1 cellular context compared by ENCODE assay signal in the genomic region with DNA sequence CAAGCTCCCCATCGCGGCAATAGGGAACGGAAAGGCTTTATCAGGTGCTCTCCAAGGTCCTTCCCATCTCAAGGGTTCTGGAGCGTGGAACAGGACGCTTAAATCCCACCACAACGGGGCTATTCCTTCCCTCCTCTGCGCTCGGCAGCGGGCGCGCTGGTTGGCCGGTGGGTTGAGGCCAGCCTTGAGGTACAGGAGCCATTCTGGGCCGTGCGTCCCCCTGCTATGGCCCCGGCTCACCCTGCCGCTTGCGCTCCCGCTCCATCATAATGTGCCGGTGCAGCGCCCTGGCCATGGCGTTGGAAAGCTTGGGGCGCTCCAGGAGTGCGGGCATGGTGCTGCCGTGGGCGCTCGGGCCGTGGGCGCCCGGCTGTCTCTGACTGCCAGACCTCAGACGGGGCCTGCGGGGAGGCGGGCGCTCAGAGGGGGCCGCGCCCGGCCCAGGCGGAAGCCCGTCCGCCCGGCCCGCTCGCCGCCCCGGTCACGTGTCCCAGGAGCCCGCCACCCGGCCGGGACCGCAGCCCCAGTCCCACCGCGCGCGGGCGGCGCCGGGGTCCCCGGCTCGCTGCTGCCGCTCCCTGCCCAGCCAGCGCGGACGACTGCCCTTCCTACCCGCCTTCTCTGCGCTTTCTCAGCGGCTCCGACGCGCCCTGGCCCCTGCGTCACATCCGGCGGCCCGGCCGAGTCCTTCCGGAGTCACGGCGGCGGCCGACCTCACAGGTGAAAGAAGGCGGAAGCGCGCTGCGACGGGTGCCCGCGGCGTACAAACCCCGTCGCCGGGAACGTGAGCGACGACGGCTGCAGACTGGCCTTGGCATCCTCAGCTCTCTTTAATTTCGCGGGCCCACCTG.
TF ChIP-seq lines count a peak whose summit lies in the region.

A gene with protein sequence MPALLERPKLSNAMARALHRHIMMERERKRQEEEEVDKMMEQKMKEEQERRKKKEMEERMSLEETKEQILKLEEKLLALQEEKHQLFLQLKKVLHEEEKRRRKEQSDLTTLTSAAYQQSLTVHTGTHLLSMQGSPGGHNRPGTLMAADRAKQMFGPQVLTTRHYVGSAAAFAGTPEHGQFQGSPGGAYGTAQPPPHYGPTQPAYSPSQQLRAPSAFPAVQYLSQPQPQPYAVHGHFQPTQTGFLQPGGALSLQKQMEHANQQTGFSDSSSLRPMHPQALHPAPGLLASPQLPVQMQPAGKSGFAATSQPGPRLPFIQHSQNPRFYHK (minus strand): TSS at position 642 of the 851 bp plus-strand sequence. CDS start 308 bp downstream, at position 334.

TF ChIP-seq in HepG2, 621 proteins besides CTCF, POLR2A, EP300 and RAD21 (continued from another document and continues in another):
- TF ChIP-seq, protein P1, sequence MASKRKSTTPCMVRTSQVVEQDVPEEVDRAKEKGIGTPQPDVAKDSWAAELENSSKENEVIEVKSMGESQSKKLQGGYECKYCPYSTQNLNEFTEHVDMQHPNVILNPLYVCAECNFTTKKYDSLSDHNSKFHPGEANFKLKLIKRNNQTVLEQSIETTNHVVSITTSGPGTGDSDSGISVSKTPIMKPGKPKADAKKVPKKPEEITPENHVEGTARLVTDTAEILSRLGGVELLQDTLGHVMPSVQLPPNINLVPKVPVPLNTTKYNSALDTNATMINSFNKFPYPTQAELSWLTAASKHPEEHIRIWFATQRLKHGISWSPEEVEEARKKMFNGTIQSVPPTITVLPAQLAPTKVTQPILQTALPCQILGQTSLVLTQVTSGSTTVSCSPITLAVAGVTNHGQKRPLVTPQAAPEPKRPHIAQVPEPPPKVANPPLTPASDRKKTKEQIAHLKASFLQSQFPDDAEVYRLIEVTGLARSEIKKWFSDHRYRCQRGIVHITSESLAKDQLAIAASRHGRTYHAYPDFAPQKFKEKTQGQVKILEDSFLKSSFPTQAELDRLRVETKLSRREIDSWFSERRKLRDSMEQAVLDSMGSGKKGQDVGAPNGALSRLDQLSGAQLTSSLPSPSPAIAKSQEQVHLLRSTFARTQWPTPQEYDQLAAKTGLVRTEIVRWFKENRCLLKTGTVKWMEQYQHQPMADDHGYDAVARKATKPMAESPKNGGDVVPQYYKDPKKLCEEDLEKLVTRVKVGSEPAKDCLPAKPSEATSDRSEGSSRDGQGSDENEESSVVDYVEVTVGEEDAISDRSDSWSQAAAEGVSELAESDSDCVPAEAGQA (IDR thresholded peaks at IDR 0.05; ENCODE audit: low read depth), result peak; percentile 91
- TF ChIP-seq, protein P1 (CRISPR knock-in tag; IDR thresholded peaks at IDR 0.05; ENCODE audit: borderline replicate concordance), result no peak
- TF ChIP-seq MXI1 (IDR thresholded peaks at IDR 0.05; ENCODE audit: borderline replicate concordance, low read depth, low read length), result peak; percentile 74; the same call in 1 of the 3 replicates
- peak; percentile 87 for TF ChIP-seq CBFB (CRISPR knock-in tag; IDR thresholded peaks at IDR 0.05)
- TF ChIP-seq, protein P2, sequence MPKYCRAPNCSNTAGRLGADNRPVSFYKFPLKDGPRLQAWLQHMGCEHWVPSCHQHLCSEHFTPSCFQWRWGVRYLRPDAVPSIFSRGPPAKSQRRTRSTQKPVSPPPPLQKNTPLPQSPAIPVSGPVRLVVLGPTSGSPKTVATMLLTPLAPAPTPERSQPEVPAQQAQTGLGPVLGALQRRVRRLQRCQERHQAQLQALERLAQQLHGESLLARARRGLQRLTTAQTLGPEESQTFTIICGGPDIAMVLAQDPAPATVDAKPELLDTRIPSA (CRISPR knock-in tag; IDR thresholded peaks at IDR 0.05; ENCODE audit: borderline replicate concordance), result no peak
- TF ChIP-seq ZBTB7A (CRISPR knock-in tag; IDR thresholded peaks at IDR 0.05), result no peak
- no peak for TF ChIP-seq ATAD3A (CRISPR knock-in tag; IDR thresholded peaks at IDR 0.05)
- TF ChIP-seq ZNF335 (CRISPR knock-in tag; IDR thresholded peaks at IDR 0.05), result peak; percentile 73; the same call in 1 of the 2 replicates
- TF ChIP-seq ZNF44 (CRISPR knock-in tag; IDR thresholded peaks at IDR 0.05), result no peak; the same call in 1 of the 2 replicates
- TF ChIP-seq CBX5 (CRISPR knock-in tag; IDR thresholded peaks at IDR 0.05; ENCODE audit: borderline replicate concordance), result no peak
- no peak for TF ChIP-seq ZNF343 (CRISPR knock-in tag; IDR thresholded peaks at IDR 0.05)
- no peak for TF ChIP-seq ZFP82 (CRISPR knock-in tag; IDR thresholded peaks at IDR 0.05; ENCODE audit: borderline replicate concordance)
- no peak for TF ChIP-seq MBNL3 (CRISPR knock-in tag; conservative IDR thresholded peaks at IDR 0.05)
- TF ChIP-seq RXRA (CRISPR knock-in tag; IDR thresholded peaks at IDR 0.05), result peak; percentile 79
- TF ChIP-seq, protein P3, sequence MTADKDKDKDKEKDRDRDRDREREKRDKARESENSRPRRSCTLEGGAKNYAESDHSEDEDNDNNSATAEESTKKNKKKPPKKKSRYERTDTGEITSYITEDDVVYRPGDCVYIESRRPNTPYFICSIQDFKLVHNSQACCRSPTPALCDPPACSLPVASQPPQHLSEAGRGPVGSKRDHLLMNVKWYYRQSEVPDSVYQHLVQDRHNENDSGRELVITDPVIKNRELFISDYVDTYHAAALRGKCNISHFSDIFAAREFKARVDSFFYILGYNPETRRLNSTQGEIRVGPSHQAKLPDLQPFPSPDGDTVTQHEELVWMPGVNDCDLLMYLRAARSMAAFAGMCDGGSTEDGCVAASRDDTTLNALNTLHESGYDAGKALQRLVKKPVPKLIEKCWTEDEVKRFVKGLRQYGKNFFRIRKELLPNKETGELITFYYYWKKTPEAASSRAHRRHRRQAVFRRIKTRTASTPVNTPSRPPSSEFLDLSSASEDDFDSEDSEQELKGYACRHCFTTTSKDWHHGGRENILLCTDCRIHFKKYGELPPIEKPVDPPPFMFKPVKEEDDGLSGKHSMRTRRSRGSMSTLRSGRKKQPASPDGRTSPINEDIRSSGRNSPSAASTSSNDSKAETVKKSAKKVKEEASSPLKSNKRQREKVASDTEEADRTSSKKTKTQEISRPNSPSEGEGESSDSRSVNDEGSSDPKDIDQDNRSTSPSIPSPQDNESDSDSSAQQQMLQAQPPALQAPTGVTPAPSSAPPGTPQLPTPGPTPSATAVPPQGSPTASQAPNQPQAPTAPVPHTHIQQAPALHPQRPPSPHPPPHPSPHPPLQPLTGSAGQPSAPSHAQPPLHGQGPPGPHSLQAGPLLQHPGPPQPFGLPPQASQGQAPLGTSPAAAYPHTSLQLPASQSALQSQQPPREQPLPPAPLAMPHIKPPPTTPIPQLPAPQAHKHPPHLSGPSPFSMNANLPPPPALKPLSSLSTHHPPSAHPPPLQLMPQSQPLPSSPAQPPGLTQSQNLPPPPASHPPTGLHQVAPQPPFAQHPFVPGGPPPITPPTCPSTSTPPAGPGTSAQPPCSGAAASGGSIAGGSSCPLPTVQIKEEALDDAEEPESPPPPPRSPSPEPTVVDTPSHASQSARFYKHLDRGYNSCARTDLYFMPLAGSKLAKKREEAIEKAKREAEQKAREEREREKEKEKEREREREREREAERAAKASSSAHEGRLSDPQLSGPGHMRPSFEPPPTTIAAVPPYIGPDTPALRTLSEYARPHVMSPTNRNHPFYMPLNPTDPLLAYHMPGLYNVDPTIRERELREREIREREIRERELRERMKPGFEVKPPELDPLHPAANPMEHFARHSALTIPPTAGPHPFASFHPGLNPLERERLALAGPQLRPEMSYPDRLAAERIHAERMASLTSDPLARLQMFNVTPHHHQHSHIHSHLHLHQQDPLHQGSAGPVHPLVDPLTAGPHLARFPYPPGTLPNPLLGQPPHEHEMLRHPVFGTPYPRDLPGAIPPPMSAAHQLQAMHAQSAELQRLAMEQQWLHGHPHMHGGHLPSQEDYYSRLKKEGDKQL (CRISPR knock-in tag; IDR thresholded peaks at IDR 0.05; ENCODE audit: low read depth), result no peak; the same call in 1 of the 2 replicates
- TF ChIP-seq FOXK2 (IDR thresholded peaks at IDR 0.05), result no peak
- no peak for TF ChIP-seq GFI1 (CRISPR knock-in tag; IDR thresholded peaks at IDR 0.05; ENCODE audit: borderline replicate concordance)
- TF ChIP-seq, protein P4, sequence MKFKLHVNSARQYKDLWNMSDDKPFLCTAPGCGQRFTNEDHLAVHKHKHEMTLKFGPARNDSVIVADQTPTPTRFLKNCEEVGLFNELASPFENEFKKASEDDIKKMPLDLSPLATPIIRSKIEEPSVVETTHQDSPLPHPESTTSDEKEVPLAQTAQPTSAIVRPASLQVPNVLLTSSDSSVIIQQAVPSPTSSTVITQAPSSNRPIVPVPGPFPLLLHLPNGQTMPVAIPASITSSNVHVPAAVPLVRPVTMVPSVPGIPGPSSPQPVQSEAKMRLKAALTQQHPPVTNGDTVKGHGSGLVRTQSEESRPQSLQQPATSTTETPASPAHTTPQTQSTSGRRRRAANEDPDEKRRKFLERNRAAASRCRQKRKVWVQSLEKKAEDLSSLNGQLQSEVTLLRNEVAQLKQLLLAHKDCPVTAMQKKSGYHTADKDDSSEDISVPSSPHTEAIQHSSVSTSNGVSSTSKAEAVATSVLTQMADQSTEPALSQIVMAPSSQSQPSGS (CRISPR knock-in tag; IDR thresholded peaks at IDR 0.05), result peak; percentile 86
- peak; percentile 30; the same call in 1 of the 2 replicates for TF ChIP-seq CHD2 (IDR thresholded peaks at IDR 0.05; ENCODE audit: low read depth, low read length)
- peak; percentile 21; the same call in 1 of the 2 replicates for TF ChIP-seq ZNF232 (CRISPR knock-in tag; IDR thresholded peaks at IDR 0.05; ENCODE audit: borderline replicate concordance)
- no peak for TF ChIP-seq ZNF121 (CRISPR knock-in tag; IDR thresholded peaks at IDR 0.05)
- TF ChIP-seq ZNF20 (CRISPR knock-in tag; IDR thresholded peaks at IDR 0.05), result no peak
- TF ChIP-seq ZNF143 (CRISPR knock-in tag; IDR thresholded peaks at IDR 0.05), result peak; percentile 75
- TF ChIP-seq RELA (CRISPR knock-in tag; IDR thresholded peaks at IDR 0.05), result no peak
- TF ChIP-seq ZNF629 (CRISPR knock-in tag; conservative IDR thresholded peaks at IDR 0.05), result 0 out of 2 replicates have a peak, but pooled peaks have one; percentile 36
- TF ChIP-seq, protein P5, sequence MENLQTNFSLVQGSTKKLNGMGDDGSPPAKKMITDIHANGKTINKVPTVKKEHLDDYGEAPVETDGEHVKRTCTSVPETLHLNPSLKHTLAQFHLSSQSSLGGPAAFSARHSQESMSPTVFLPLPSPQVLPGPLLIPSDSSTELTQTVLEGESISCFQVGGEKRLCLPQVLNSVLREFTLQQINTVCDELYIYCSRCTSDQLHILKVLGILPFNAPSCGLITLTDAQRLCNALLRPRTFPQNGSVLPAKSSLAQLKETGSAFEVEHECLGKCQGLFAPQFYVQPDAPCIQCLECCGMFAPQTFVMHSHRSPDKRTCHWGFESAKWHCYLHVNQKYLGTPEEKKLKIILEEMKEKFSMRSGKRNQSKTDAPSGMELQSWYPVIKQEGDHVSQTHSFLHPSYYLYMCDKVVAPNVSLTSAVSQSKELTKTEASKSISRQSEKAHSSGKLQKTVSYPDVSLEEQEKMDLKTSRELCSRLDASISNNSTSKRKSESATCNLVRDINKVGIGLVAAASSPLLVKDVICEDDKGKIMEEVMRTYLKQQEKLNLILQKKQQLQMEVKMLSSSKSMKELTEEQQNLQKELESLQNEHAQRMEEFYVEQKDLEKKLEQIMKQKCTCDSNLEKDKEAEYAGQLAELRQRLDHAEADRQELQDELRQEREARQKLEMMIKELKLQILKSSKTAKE (CRISPR knock-in tag; IDR thresholded peaks at IDR 0.05; ENCODE audit: borderline replicate concordance), result peak; percentile 52; the same call in 1 of the 2 replicates
- TF ChIP-seq HMGA1 (CRISPR knock-in tag; conservative IDR thresholded peaks at IDR 0.05), result no peak
- TF ChIP-seq, protein P6, sequence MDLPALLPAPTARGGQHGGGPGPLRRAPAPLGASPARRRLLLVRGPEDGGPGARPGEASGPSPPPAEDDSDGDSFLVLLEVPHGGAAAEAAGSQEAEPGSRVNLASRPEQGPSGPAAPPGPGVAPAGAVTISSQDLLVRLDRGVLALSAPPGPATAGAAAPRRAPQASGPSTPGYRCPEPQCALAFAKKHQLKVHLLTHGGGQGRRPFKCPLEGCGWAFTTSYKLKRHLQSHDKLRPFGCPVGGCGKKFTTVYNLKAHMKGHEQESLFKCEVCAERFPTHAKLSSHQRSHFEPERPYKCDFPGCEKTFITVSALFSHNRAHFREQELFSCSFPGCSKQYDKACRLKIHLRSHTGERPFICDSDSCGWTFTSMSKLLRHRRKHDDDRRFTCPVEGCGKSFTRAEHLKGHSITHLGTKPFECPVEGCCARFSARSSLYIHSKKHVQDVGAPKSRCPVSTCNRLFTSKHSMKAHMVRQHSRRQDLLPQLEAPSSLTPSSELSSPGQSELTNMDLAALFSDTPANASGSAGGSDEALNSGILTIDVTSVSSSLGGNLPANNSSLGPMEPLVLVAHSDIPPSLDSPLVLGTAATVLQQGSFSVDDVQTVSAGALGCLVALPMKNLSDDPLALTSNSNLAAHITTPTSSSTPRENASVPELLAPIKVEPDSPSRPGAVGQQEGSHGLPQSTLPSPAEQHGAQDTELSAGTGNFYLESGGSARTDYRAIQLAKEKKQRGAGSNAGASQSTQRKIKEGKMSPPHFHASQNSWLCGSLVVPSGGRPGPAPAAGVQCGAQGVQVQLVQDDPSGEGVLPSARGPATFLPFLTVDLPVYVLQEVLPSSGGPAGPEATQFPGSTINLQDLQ (CRISPR knock-in tag; IDR thresholded peaks at IDR 0.05), result no peak
- TF ChIP-seq SAFB2 (CRISPR knock-in tag; IDR thresholded peaks at IDR 0.05; ENCODE audit: borderline replicate concordance, low read depth), result peak; percentile 87; the same call in 1 of the 2 replicates
- TF ChIP-seq SATB2 (CRISPR knock-in tag; IDR thresholded peaks at IDR 0.05), result no peak
- TF ChIP-seq SRF (IDR thresholded peaks at IDR 0.05; ENCODE audit: low read depth, low read length), result no peak
